Comparison of ENCODE assay signal across 18 cellular contexts in the genomic region with DNA sequence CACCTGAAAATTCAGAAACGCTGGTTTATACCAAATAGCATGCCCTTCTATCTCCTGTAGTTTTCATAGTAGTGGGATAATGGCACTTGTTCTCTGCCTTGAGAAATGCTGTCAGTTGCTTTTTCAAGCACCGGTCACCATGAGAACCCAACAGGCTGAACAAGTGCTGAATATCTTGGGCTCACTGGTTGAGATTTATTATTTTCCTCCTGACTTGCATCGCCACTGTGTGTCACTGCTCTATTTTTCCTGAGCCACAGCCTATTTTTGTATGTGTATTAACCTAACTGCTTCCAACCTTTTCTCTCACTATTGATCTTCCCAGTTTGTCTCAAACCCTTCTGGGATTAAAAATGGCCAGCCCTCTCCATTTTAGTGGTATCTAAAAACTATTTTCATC.
"Had no signal": no experiment of that assay in that cellular context is flagged by ENCODE, and none has a peak within 500 bp of the region (broad histone marks: within the 10 kb centered on the region; RNA-seq: fewer than 3 reads in every experiment).

No MANE protein-coding gene starts in this region.

- ATAC-seq: activated naive CD4-positive, alpha-beta T cell treated with anti-CD3 and anti-CD28 coated beads, Interleukin-2, amount 50 U/mL, for 72 hours; esophagus mucosa; gastrocnemius medialis; heart right ventricle; natural killer cell; stimulated activated naive CD8-positive, alpha-beta T cell treated with anti-CD3 and anti-CD28 coated beads, Interleukin-15, Interleukin-2, amounts not matched to agents 100 U/mL and 50 U/mL, for 24 hours; T-helper 17 cell had no signal

- DNase-seq: activated CD4-positive, alpha-beta T cell treated with anti-CD3 and anti-CD28 coated beads for 1 hour; activated CD4-positive, alpha-beta T cell treated with anti-CD3 and anti-CD28 coated beads, Interleukin-2, amount 50 U/mL, for 48 hours; activated gamma-delta T cell treated with Interleukin-2 at 50 U/mL for 16 hours; adrenal gland; effector CD8-positive, alpha-beta T cell; gastrocnemius medialis; heart right ventricle; kidney glomerular epithelial cell; mesenchymal stem cell; natural killer cell; posterior cingulate gyrus; stimulated activated CD4-positive, alpha-beta T cell treated with anti-CD3 and anti-CD28 coated beads, Interleukin-2, amount 100 ng/mL, for 24 hours; stimulated activated naive CD8-positive, alpha-beta T cell treated with anti-CD3 and anti-CD28 coated beads, Interleukin-15, Interleukin-2, amounts not matched to agents 100 U/mL and 50 U/mL, for 24 hours; T-helper 17 cell; transverse colon; WERI-Rb-1 had no signal
